In the genomic region with DNA sequence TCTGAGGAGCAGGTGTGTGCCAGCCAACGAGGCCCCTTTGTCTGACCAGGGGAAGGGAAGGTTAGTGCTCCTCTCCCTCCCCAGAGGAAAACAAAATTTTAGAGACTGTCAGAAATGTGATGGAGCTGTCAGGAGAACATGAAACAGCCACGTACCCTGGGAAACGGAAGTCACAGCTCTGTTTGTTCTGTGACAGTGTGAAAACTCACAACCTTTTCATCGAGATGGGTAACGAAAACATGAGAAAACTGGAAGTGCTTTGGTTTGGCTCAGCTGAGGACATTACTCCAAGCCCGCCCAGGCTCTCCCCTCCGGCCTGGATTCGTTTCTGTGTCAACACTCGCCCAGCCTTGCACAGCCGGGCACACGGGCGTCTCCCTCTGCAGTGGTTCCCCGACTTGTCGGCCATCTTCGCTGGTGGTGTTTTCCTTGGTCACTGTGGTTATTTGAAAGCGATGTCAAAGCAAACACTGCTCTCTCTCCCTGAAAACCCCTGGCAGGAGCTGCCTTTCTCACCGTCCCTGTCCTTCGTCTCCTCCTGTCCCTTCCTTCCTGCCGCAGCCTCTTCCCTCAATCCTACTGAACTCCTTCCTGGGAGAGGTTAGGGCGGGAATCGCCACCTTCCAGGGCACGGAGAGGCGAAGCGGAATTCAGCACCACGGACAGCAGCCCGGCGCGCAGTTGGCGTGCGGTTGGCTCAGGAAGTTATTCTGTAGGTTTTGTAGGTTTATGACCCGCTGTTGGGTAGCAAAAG, we compare ENCODE assay signal across 1 cellular context.
A peak's percentile ranks its signal among the peaks of the same experiment; 100 is the strongest.
TF ChIP-seq lines count a peak whose summit lies in the region.

No MANE protein-coding gene starts in this region.

TF ChIP-seq in HepG2, 621 proteins besides CTCF, POLR2A, EP300 and RAD21 (continued from another document and continues in another):
- TF ChIP-seq, protein P1, sequence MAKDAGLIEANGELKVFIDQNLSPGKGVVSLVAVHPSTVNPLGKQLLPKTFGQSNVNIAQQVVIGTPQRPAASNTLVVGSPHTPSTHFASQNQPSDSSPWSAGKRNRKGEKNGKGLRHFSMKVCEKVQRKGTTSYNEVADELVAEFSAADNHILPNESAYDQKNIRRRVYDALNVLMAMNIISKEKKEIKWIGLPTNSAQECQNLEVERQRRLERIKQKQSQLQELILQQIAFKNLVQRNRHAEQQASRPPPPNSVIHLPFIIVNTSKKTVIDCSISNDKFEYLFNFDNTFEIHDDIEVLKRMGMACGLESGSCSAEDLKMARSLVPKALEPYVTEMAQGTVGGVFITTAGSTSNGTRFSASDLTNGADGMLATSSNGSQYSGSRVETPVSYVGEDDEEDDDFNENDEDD (CRISPR knock-in tag; IDR thresholded peaks at IDR 0.05; ENCODE audit: borderline replicate concordance) = peak; percentile 71; the same call in 1 of the 2 replicates
- TF ChIP-seq ARNT (IDR thresholded peaks at IDR 0.05) = no peak
- TF ChIP-seq MEF2D (CRISPR knock-in tag; IDR thresholded peaks at IDR 0.05) = peak; percentile 69; the same call in 1 of the 2 replicates
- peak; percentile 96; the same call in 1 of the 2 replicates for TF ChIP-seq ATAD3A (CRISPR knock-in tag; IDR thresholded peaks at IDR 0.05)
- TF ChIP-seq ZNF501 (CRISPR knock-in tag; IDR thresholded peaks at IDR 0.05) = no peak
- TF ChIP-seq CREB1 (IDR thresholded peaks at IDR 0.05) = no peak
- TF ChIP-seq CREB1 (CRISPR knock-in tag; IDR thresholded peaks at IDR 0.05) = no peak
- peak; percentile 58; the same call in 1 of the 2 replicates for TF ChIP-seq ONECUT2 (CRISPR knock-in tag; IDR thresholded peaks at IDR 0.05)
- TF ChIP-seq AGO2 (optimal IDR thresholded peaks at IDR 0.05; ENCODE audit: low read depth, low read length) = no peak
- TF ChIP-seq ZNF496 (CRISPR knock-in tag; IDR thresholded peaks at IDR 0.05; ENCODE audit: insufficient replicate concordance) = no peak
- no peak for TF ChIP-seq KDM1A (CRISPR knock-in tag; IDR thresholded peaks at IDR 0.05)
- TF ChIP-seq NFYB (CRISPR knock-in tag; IDR thresholded peaks at IDR 0.05) = no peak
- TF ChIP-seq, protein P2, sequence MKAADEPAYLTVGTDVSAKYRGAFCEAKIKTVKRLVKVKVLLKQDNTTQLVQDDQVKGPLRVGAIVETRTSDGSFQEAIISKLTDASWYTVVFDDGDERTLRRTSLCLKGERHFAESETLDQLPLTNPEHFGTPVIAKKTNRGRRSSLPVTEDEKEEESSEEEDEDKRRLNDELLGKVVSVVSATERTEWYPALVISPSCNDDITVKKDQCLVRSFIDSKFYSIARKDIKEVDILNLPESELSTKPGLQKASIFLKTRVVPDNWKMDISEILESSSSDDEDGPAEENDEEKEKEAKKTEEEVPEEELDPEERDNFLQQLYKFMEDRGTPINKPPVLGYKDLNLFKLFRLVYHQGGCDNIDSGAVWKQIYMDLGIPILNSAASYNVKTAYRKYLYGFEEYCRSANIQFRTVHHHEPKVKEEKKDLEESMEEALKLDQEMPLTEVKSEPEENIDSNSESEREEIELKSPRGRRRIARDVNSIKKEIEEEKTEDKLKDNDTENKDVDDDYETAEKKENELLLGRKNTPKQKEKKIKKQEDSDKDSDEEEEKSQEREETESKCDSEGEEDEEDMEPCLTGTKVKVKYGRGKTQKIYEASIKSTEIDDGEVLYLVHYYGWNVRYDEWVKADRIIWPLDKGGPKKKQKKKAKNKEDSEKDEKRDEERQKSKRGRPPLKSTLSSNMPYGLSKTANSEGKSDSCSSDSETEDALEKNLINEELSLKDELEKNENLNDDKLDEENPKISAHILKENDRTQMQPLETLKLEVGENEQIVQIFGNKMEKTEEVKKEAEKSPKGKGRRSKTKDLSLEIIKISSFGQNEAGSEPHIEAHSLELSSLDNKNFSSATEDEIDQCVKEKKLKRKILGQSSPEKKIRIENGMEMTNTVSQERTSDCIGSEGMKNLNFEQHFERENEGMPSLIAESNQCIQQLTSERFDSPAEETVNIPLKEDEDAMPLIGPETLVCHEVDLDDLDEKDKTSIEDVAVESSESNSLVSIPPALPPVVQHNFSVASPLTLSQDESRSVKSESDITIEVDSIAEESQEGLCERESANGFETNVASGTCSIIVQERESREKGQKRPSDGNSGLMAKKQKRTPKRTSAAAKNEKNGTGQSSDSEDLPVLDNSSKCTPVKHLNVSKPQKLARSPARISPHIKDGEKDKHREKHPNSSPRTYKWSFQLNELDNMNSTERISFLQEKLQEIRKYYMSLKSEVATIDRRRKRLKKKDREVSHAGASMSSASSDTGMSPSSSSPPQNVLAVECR (CRISPR knock-in tag; IDR thresholded peaks at IDR 0.05; ENCODE audit: borderline replicate concordance) = peak; percentile 37; the same call in 1 of the 2 replicates
- TF ChIP-seq, protein P3, sequence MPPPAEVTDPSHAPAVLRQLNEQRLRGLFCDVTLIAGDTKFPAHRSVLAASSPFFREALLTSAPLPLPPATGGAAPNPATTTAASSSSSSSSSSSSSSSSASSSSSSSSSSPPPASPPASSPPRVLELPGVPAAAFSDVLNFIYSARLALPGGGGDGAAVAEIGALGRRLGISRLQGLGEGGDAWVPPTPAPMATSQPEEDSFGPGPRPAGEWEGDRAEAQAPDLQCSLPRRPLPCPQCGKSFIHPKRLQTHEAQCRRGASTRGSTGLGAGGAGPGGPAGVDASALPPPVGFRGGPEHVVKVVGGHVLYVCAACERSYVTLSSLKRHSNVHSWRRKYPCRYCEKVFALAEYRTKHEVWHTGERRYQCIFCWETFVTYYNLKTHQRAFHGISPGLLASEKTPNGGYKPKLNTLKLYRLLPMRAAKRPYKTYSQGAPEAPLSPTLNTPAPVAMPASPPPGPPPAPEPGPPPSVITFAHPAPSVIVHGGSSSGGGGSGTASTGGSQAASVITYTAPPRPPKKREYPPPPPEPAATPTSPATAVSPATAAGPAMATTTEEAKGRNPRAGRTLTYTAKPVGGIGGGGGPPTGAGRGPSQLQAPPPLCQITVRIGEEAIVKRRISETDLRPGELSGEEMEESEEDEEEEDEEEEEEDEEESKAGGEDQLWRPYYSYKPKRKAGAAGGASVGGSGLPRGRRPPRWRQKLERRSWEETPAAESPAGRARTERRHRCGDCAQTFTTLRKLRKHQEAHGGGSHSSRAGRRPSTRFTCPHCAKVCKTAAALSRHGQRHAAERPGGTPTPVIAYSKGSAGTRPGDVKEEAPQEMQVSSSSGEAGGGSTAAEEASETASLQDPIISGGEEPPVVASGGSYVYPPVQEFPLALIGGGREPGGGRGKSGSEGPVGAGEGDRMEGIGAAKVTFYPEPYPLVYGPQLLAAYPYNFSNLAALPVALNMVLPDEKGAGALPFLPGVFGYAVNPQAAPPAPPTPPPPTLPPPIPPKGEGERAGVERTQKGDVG (CRISPR knock-in tag; IDR thresholded peaks at IDR 0.05; ENCODE audit: borderline replicate concordance) = no peak
- TF ChIP-seq RFXAP (CRISPR knock-in tag; IDR thresholded peaks at IDR 0.05; ENCODE audit: borderline replicate concordance) = peak; percentile 76; the same call in 1 of the 2 replicates
- no peak; the same call in 1 of the 2 replicates for TF ChIP-seq ZNF230 (CRISPR knock-in tag; IDR thresholded peaks at IDR 0.05)
- peak; percentile 47; the same call in 1 of the 2 replicates for TF ChIP-seq NFYC (CRISPR knock-in tag; IDR thresholded peaks at IDR 0.05)
- TF ChIP-seq, protein P4, sequence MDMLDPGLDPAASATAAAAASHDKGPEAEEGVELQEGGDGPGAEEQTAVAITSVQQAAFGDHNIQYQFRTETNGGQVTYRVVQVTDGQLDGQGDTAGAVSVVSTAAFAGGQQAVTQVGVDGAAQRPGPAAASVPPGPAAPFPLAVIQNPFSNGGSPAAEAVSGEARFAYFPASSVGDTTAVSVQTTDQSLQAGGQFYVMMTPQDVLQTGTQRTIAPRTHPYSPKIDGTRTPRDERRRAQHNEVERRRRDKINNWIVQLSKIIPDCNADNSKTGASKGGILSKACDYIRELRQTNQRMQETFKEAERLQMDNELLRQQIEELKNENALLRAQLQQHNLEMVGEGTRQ (IDR thresholded peaks at IDR 0.05; ENCODE audit: low read depth, low read length) = no peak
- TF ChIP-seq, protein P4 (CRISPR knock-in tag; IDR thresholded peaks at IDR 0.05; ENCODE audit: borderline replicate concordance) = no peak
- TF ChIP-seq BRCA1 (CRISPR knock-in tag; IDR thresholded peaks at IDR 0.05) = peak; percentile 92
- 0 out of 2 replicates have a peak, but pooled peaks have one; percentile 28 for TF ChIP-seq ZBTB38 (CRISPR knock-in tag; IDR thresholded peaks at IDR 0.05)
- no peak for TF ChIP-seq U2AF1 (optimal IDR thresholded peaks at IDR 0.05; ENCODE audit: low read depth, low read length)
- TF ChIP-seq KLF13 (CRISPR knock-in tag; IDR thresholded peaks at IDR 0.05) = no peak
- no peak for TF ChIP-seq ZNF839 (CRISPR knock-in tag; IDR thresholded peaks at IDR 0.05; ENCODE audit: borderline replicate concordance)
- TF ChIP-seq, protein P5, sequence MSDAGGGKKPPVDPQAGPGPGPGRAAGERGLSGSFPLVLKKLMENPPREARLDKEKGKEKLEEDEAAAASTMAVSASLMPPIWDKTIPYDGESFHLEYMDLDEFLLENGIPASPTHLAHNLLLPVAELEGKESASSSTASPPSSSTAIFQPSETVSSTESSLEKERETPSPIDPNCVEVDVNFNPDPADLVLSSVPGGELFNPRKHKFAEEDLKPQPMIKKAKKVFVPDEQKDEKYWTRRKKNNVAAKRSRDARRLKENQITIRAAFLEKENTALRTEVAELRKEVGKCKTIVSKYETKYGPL (CRISPR knock-in tag; IDR thresholded peaks at IDR 0.05) = peak; percentile 90; the same call in 1 of the 2 replicates
- TF ChIP-seq ZNF652 (CRISPR knock-in tag; IDR thresholded peaks at IDR 0.05; ENCODE audit: borderline replicate concordance, low read depth) = no peak; the same call in 1 of the 2 replicates
- TF ChIP-seq SIX4 (CRISPR knock-in tag; IDR thresholded peaks at IDR 0.05) = peak; percentile 86; the same call in 1 of the 2 replicates
- no peak for TF ChIP-seq TBL1XR1 (IDR thresholded peaks at IDR 0.05; ENCODE audit: borderline replicate concordance, low read length, partially characterized antibody)
- 0 out of 2 replicates have a peak, but pooled peaks have one; percentile 64 for TF ChIP-seq ZBTB3 (CRISPR knock-in tag; IDR thresholded peaks at IDR 0.05; ENCODE audit: borderline replicate concordance, low read depth)
- TF ChIP-seq, protein P6, sequence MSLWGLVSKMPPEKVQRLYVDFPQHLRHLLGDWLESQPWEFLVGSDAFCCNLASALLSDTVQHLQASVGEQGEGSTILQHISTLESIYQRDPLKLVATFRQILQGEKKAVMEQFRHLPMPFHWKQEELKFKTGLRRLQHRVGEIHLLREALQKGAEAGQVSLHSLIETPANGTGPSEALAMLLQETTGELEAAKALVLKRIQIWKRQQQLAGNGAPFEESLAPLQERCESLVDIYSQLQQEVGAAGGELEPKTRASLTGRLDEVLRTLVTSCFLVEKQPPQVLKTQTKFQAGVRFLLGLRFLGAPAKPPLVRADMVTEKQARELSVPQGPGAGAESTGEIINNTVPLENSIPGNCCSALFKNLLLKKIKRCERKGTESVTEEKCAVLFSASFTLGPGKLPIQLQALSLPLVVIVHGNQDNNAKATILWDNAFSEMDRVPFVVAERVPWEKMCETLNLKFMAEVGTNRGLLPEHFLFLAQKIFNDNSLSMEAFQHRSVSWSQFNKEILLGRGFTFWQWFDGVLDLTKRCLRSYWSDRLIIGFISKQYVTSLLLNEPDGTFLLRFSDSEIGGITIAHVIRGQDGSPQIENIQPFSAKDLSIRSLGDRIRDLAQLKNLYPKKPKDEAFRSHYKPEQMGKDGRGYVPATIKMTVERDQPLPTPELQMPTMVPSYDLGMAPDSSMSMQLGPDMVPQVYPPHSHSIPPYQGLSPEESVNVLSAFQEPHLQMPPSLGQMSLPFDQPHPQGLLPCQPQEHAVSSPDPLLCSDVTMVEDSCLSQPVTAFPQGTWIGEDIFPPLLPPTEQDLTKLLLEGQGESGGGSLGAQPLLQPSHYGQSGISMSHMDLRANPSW (CRISPR knock-in tag; IDR thresholded peaks at IDR 0.05; ENCODE audit: borderline replicate concordance) = no peak
- TF ChIP-seq NCOA5 (CRISPR knock-in tag; IDR thresholded peaks at IDR 0.05) = no peak
- peak; percentile 96; the same call in 1 of the 2 replicates for TF ChIP-seq ZNF773 (CRISPR knock-in tag; IDR thresholded peaks at IDR 0.05; ENCODE audit: borderline replicate concordance)
- no peak for TF ChIP-seq PCBP2 (optimal IDR thresholded peaks at IDR 0.05; ENCODE audit: low read depth, low read length, poor library complexity, severe bottlenecking)
- no peak for TF ChIP-seq KAT7 (CRISPR knock-in tag; IDR thresholded peaks at IDR 0.05; ENCODE audit: borderline replicate concordance)
- TF ChIP-seq JARID2 (CRISPR knock-in tag; IDR thresholded peaks at IDR 0.05; ENCODE audit: insufficient replicate concordance) = no peak
- TF ChIP-seq GPN1 (CRISPR knock-in tag; IDR thresholded peaks at IDR 0.05; ENCODE audit: borderline replicate concordance) = peak; percentile 96; the same call in 1 of the 2 replicates
- TF ChIP-seq ZNF570 (CRISPR knock-in tag; IDR thresholded peaks at IDR 0.05; ENCODE audit: borderline replicate concordance) = no peak
- no peak for TF ChIP-seq ZNF562 (CRISPR knock-in tag; IDR thresholded peaks at IDR 0.05; ENCODE audit: borderline replicate concordance)
- TF ChIP-seq, protein P7, sequence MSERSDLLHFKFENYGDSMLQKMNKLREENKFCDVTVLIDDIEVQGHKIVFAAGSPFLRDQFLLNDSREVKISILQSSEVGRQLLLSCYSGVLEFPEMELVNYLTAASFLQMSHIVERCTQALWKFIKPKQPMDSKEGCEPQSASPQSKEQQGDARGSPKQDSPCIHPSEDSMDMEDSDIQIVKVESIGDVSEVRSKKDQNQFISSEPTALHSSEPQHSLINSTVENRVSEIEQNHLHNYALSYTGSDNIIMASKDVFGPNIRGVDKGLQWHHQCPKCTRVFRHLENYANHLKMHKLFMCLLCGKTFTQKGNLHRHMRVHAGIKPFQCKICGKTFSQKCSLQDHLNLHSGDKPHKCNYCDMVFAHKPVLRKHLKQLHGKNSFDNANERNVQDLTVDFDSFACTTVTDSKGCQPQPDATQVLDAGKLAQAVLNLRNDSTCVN (CRISPR knock-in tag; IDR thresholded peaks at IDR 0.05; ENCODE audit: borderline replicate concordance) = peak; percentile 88
- TF ChIP-seq, protein P8, sequence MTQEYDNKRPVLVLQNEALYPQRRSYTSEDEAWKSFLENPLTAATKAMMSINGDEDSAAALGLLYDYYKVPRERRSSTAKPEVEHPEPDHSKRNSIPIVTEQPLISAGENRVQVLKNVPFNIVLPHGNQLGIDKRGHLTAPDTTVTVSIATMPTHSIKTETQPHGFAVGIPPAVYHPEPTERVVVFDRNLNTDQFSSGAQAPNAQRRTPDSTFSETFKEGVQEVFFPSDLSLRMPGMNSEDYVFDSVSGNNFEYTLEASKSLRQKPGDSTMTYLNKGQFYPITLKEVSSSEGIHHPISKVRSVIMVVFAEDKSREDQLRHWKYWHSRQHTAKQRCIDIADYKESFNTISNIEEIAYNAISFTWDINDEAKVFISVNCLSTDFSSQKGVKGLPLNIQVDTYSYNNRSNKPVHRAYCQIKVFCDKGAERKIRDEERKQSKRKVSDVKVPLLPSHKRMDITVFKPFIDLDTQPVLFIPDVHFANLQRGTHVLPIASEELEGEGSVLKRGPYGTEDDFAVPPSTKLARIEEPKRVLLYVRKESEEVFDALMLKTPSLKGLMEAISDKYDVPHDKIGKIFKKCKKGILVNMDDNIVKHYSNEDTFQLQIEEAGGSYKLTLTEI (CRISPR knock-in tag; conservative IDR thresholded peaks at IDR 0.05) = no peak
- TF ChIP-seq SRY (CRISPR knock-in tag; IDR thresholded peaks at IDR 0.05) = peak; percentile 98
- no peak for TF ChIP-seq TBP (CRISPR knock-in tag; IDR thresholded peaks at IDR 0.05)
